In genomic region chr4:164931551-164932324, GRCh38 we compare ENCODE assay signal across 23 cellular contexts. TPM values are rescaled to one million over a fixed set of nuclear protein-coding genes. Genes with fewer than 3 reads are reported as not detected.
DNase-seq lines count a peak whose midpoint lies in the region; ATAC-seq and TF ChIP-seq lines count a peak whose summit lies in the region.
"Had no signal": no experiment of that assay in that cellular context is flagged by ENCODE, and none has a peak within 500 bp of the region (broad histone marks: within the 10 kb centered on the region; RNA-seq: fewer than 3 reads in every experiment).

No MANE protein-coding gene starts in this region.

- H3K9ac ChIP-seq in HCT116 (ENCODE audit: low read length) (no peak overlapping the region), mesendoderm (ENCODE audit: low read length) (no peak overlapping the region)

- peak; percentile 47 for ATAC-seq in HCT116
- peak; percentile 12; the same call in 1 of the 2 replicates for ATAC-seq in WTC11
- ATAC-seq in GM21528 (IDR thresholded peaks at IDR 0.05; ENCODE audit: low FRiP score, unreplicated experiment), result no peak
- no peak for ATAC-seq in GM21423 (IDR thresholded peaks at IDR 0.05; ENCODE audit: unreplicated experiment)
- no peak for ATAC-seq in GM18870 (IDR thresholded peaks at IDR 0.05; ENCODE audit: unreplicated experiment)
- ATAC-seq: CD8-positive, alpha-beta T cell; left ventricle myocardium superior had no signal

- no peaks in the 10 kb centered on the region for H3K9me2 ChIP-seq in HCT116 (ENCODE audit: insufficient read depth)

- H3K4me2 ChIP-seq in HCT116 (ENCODE audit: low read length) (no peak overlapping the region), mesendoderm (ENCODE audit: low read length) (no peak overlapping the region)

- no peak overlapping the region for H4K8ac ChIP-seq in mesendoderm (ENCODE audit: low read depth, low read length)

- H4K20me1 ChIP-seq in HCT116 (ENCODE audit: insufficient read depth), result no peaks in the 10 kb centered on the region

- no TSS peak for BruUV-seq in HCT116 (replicated peaks; lab: Mats Ljungman, UMichigan)

- H3K36me3 ChIP-seq in HCT116 (ENCODE audit: control insufficient read depth in 1 of 2, insufficient read depth in 2 of 2, low read length in 2 of 2), result no peaks in the 10 kb centered on the region
- no peaks in the 10 kb centered on the region for H3K36me3 ChIP-seq in mesendoderm (ENCODE audit: control insufficient read depth, insufficient read depth, low read length)
- H3K36me3 ChIP-seq: Peyer's patch, suprapubic skin had no signal

- H3K4me3 Mint-ChIP-seq in WTC11, result no peak overlapping the region
- H3K4me3 Mint-ChIP-seq: CD8-positive, alpha-beta T cell; central memory CD8-positive, alpha-beta T cell had no signal

- no peak overlapping the region for H2BK5ac ChIP-seq in mesendoderm (ENCODE audit: low read length)

- CTCF ChIA-PET in HCT116 (lab: Charles Lee), result no interaction called here
- CTCF ChIA-PET in WTC11 (lab: Charles Lee), result interaction anchor here (0.7 to 1.7 kb wide), 5 partner anchors 10 to 163 kb away, joined by 3 to 7 read pairs (median 3); no protein-coding TSS in a partner anchor

- H4K5ac ChIP-seq in mesendoderm (ENCODE audit: low read length), result no peak overlapping the region

- intact Hi-C loops in HCT116 (cut with micrococcal nuclease), result loop anchor here (10.0 kb wide), 1 partner anchor 163 kb away; no protein-coding TSS in a partner anchor

- H3K9me3 ChIP-seq in HCT116 (ENCODE audit: control insufficient read depth in 1 of 2, insufficient read depth in 1 of 2, low read depth in 1 of 2, low read length in 2 of 2), result no peaks in the 10 kb centered on the region
- H3K9me3 ChIP-seq: Peyer's patch, suprapubic skin had no signal

- H3K4me1 Mint-ChIP-seq in WTC11, result peaks cover 20% of the 10 kb centered on the region
- H3K4me1 Mint-ChIP-seq: central memory CD8-positive, alpha-beta T cell had no signal

- H3K27me3 ChIP-seq in HCT116 (ENCODE audit: insufficient read depth, low read length), result no peaks in the 10 kb centered on the region
- no peaks in the 10 kb centered on the region for H3K27me3 ChIP-seq in mesendoderm (ENCODE audit: insufficient read depth, low read length, poor library complexity)
- H3K27me3 ChIP-seq: Peyer's patch, suprapubic skin had no signal

- H3K4me1 ChIP-seq in HCT116 (ENCODE audit: control insufficient read depth in 1 of 2, insufficient read depth in 2 of 2, low read length in 2 of 2) (no peaks in the 10 kb centered on the region), mesendoderm (ENCODE audit: control insufficient read depth, low read depth, low read length) (no peaks in the 10 kb centered on the region)
- H3K4me1 ChIP-seq: Peyer's patch had no signal

- no peak overlapping the region for H2BK15ac ChIP-seq in mesendoderm (replicated peaks; ENCODE audit: low read depth)

- no peaks in the 10 kb centered on the region for H3K79me1 ChIP-seq in mesendoderm (ENCODE audit: low read length)

- peaks cover 4% of the 10 kb centered on the region; the same call in 1 of the 2 replicates for H3K9me3 Mint-ChIP-seq in WTC11
- H3K9me3 Mint-ChIP-seq: CD8-positive, alpha-beta T cell; central memory CD8-positive, alpha-beta T cell had no signal

- POLR2A ChIA-PET in HCT116 (lab: Charles Lee) (no interaction called here), WTC11 (lab: Charles Lee) (interaction anchor here (0.6 kb wide), 1 partner anchor 294 kb away, joined by 4 read pairs; no protein-coding TSS in a partner anchor)

- no peak overlapping the region for H2BK120ac ChIP-seq in mesendoderm (ENCODE audit: low read depth, low read length)

- H3K36me3 Mint-ChIP-seq in WTC11, result no peaks in the 10 kb centered on the region
- H3K36me3 Mint-ChIP-seq: CD8-positive, alpha-beta T cell had no signal

- H3K27me3 Mint-ChIP-seq in WTC11 (ENCODE audit: low read depth), result no peaks in the 10 kb centered on the region

- RAD21 ChIA-PET in HCT116 (lab: Charles Lee; ENCODE audit: low non-redundant PET in 1 of 2, low total read pairs in 2 of 2, uncharacterized antibody in 2 of 2, unreplicated experiment in 2 of 2), result no interaction called here

- H3K18ac ChIP-seq in mesendoderm (ENCODE audit: low read length), result no peak overlapping the region

- no peak overlapping the region for H3K27ac Mint-ChIP-seq in WTC11
- H3K27ac Mint-ChIP-seq: CD8-positive, alpha-beta T cell had no signal

- H3K27ac ChIP-seq in HCT116 (ENCODE audit: low read depth, low read length) (no peak overlapping the region), mesendoderm (ENCODE audit: low read depth, low read length) (no peak overlapping the region)
- H3K27ac ChIP-seq: Peyer's patch, suprapubic skin had no signal

- TF ChIP-seq RAD21 in HCT116 (IDR thresholded peaks at IDR 0.05; ENCODE audit: low read depth), result no peak

- H3K23ac ChIP-seq in mesendoderm (ENCODE audit: low read length), result no peak overlapping the region

- no peaks in the 10 kb centered on the region for H3K79me2 ChIP-seq in HCT116 (ENCODE audit: insufficient read depth, low read length)
- no peaks in the 10 kb centered on the region for H3K79me2 ChIP-seq in mesendoderm (ENCODE audit: control insufficient read depth, insufficient read depth, low read length)

- no peak overlapping the region for H3K4me3 ChIP-seq in HCT116 (replicated peaks in 1 of 2; ENCODE audit: low read depth in 1 of 2, low read length in 2 of 2)
- no peak overlapping the region for H3K4me3 ChIP-seq in mesendoderm (ENCODE audit: low read length)
- H3K4me3 ChIP-seq: Peyer's patch, suprapubic skin had no signal

- no CpG with 5 or more reads among the region's 5 CpGs for WGBS in mesendoderm (ENCODE audit: extremely low coverage, insufficient coverage, low lambda C conversion rate)

- TF ChIP-seq POLR2A in HCT116 (IDR thresholded peaks at IDR 0.05; ENCODE audit: borderline replicate concordance, extremely low read depth, insufficient read depth, insufficient read length), result no peak

- H2AFZ ChIP-seq in HCT116 (ENCODE audit: low read depth, low read length, poor library complexity, severe bottlenecking), result no peak overlapping the region

- H2AK5ac ChIP-seq in mesendoderm (ENCODE audit: low read length), result no peak overlapping the region

- no peak overlapping the region for H3K56ac ChIP-seq in mesendoderm (ENCODE audit: low read length)

- TF ChIP-seq CTCF in HCT116 (IDR thresholded peaks at IDR 0.05 in 2 of 3, conservative IDR thresholded peaks at IDR 0.05 in 1 of 3; ENCODE audit: borderline replicate concordance in 1 of 3, insufficient read depth in 1 of 3, low read depth in 2 of 3, low read length in 2 of 3), result no peak
- TF ChIP-seq CTCF in WTC11 (IDR thresholded peaks at IDR 0.05), result no peak

- H3K4ac ChIP-seq in mesendoderm (ENCODE audit: low read depth, low read length), result no peak overlapping the region

- peak; percentile 68 for DNase-seq in AG20443 (ENCODE audit: low spot score)
- DNase-seq in HCT116 (ENCODE audit: low read depth, low spot score), result no peak
- DNase-seq in WTC11 (ENCODE audit: low spot score), result no peak
- DNase-seq in mesendoderm, result peak; percentile 40
- DNase-seq in NCI-H1105 (lab: John Stamatoyannopoulos, UW), result no peak
- DNase-seq: ACHN; activated CD4-positive, alpha-beta T cell treated with anti-CD3 and anti-CD28 coated beads, Interleukin-2, amount 50 U/mL, for 1 hour; activated gamma-delta T cell treated with Interleukin-2 at 50 U/mL for 16 hours; amygdala; CD8-positive, alpha-beta T cell; DMS79; erythroblast; GOT3; left ventricle myocardium superior; NCI-H1417 treated with DMSO at 0.1 percent for 48 hours; occipital lobe; Peyer's patch; stimulated activated CD4-positive, alpha-beta T cell treated with anti-CD3 and anti-CD28 coated beads, Interleukin-15, amount 100 ng/mL, for 24 hours had no signal

TF ChIP-seq in HCT116, 20 proteins besides CTCF, POLR2A, EP300 and RAD21:
- TF ChIP-seq YY1 (IDR thresholded peaks at IDR 0.05; ENCODE audit: extremely low read depth, insufficient replicate concordance, low read depth, low read length), result no peak
- no peak for TF ChIP-seq EGR1 (IDR thresholded peaks at IDR 0.05; ENCODE audit: low read depth)
- no peak for TF ChIP-seq SIN3A (IDR thresholded peaks at IDR 0.05; ENCODE audit: low read depth)
- no peak for TF ChIP-seq SRF (IDR thresholded peaks at IDR 0.05; ENCODE audit: low read depth)
- no peak for TF ChIP-seq EZH2phosphoT487 (IDR thresholded peaks at IDR 0.05; ENCODE audit: borderline replicate concordance)
- TF ChIP-seq CBX3 (IDR thresholded peaks at IDR 0.05; ENCODE audit: low read depth), result no peak
- no peak for TF ChIP-seq TCF7L2 (IDR thresholded peaks at IDR 0.05; ENCODE audit: borderline replicate concordance, extremely low read depth, insufficient read depth, insufficient read length)
- TF ChIP-seq EZH2 (IDR thresholded peaks at IDR 0.05), result no peak

TF ChIP-seq in WTC11, 78 proteins besides CTCF, POLR2A, EP300 and RAD21 (continues in another document):
- TF ChIP-seq OVOL2 (CRISPR knock-in tag; IDR thresholded peaks at IDR 0.05; ENCODE audit: borderline replicate concordance) (no peak), AR (CRISPR knock-in tag; IDR thresholded peaks at IDR 0.05) (no peak)

RNA-seq across cellular contexts. Expression of gene TRIM61, which starts 45.7 kb away (rescaled TPM):
- total RNA-seq in HCT116 (2021; ENCODE audit: unreplicated experiment) (0.15 TPM), WTC11 (2021) (2.8 to 3.0 TPM (median 2.8 TPM) in 3 replicates)
- not detected in 2 replicates for polyA plus RNA-seq in HCT116 (2012)
- polyA plus RNA-seq in mesendoderm (2013, experiment 1 of 2), result 4.0 TPM
- 4.1 TPM for polyA plus RNA-seq in mesendoderm (2013, experiment 2 of 2)
- total RNA-seq: suprapubic skin had no signal

RNA-seq across cellular contexts. Expression of gene APELA, which starts 54.8 kb away (rescaled TPM):
- total RNA-seq in HCT116 (2021; ENCODE audit: unreplicated experiment) (not detected), WTC11 (2021) (25.1 to 28.8 TPM (median 25.7 TPM) in 3 replicates)
- polyA plus RNA-seq in HCT116 (2012), result not detected in 2 replicates
- 10.9 TPM for polyA plus RNA-seq in mesendoderm (2013, experiment 1 of 2)
- polyA plus RNA-seq in mesendoderm (2013, experiment 2 of 2), result 14.0 TPM
- total RNA-seq: CD8-positive, alpha-beta T cell; left ventricle myocardium superior; occipital lobe; Peyer's patch; suprapubic skin had no signal

Comparison
In these comparisons a context has a peak if more than half of its experiments do, and no peak if none do; other contexts are left out.
1. DNase-seq: peak in AG20443 (single experiment) and mesendoderm (single experiment); none in HCT116 (single experiment), WTC11 (single experiment) and NCI-H1105 (single experiment).
2. ATAC-seq: peak in HCT116 (single experiment) and WTC11 (single experiment); none in GM21528 (single experiment), GM21423 (single experiment) and GM18870 (single experiment).
3. RNA of gene APELA, which starts 54.8 kb away (total RNA-seq): 25.1 to 28.8 TPM in WTC11; not detected in HCT116 (single experiment); every median in the first group is over 10 times any median in the second.